In the genomic region with DNA sequence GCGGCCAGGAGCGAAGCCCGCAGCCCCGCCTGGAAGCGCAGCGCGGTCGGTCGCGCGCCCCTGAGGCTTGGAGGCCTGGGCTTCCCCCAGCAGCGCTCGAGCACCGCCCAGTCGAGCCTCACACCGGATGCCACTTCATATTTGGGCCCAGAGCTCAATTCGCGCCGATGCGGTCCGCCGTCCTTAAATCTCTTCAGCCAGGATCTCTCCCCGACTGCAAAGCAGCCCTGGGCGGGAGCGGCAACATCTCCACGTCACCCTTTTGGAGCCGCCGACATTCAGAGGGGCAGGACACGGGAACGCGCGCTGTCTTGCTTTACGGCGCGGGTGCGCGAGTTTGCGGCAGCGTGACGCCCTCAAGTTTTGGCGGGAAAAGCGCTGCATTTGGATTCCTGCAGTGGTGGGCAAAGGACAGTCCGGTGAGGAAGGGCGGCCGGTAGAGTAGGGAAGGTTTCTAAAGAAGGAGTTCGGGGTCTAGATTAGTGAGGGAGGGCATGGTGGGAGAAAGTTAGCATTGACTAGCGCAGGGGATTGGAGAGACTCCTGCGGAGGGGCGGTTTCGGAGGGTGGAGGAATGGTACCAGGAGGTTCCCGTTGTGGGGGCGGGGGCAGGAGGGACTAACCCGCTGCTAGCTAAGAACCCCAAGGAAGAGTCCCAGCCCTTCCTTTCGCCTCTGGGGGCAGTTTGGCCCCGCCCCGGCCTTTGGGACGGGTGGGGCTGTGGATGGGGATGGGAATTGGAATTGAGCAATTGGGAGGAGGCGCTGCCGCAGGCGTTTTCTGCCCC, we compare ENCODE assay signal across 7 cellular contexts. TPM values are rescaled to one million over a fixed set of nuclear protein-coding genes. Genes with fewer than 3 reads are reported as not detected.
DNase-seq lines count a peak whose midpoint lies in the region; ATAC-seq, FAIRE-seq and TF ChIP-seq lines count a peak whose summit lies in the region.

No MANE protein-coding gene starts in this region.

- H3K9me2 ChIP-seq in hepatocyte (replicated peaks; ENCODE audit: insufficient read depth) = no peaks in the 10 kb centered on the region

- WGBS in hepatocyte (ENCODE audit: low lambda C conversion rate, missing lambda C conversion rate) = under 1% methylated on average over 48 of the region's 60 CpGs

- H3K27me3 ChIP-seq in astrocyte (ENCODE audit: insufficient read depth, low read length) = no peaks in the 10 kb centered on the region
- H3K27me3 ChIP-seq in hepatocyte = no peaks in the 10 kb centered on the region

- H3K4me3 ChIP-seq in astrocyte (ENCODE audit: insufficient read depth, low read depth, low read length) = peak overlapping the region; percentile 88
- H3K4me3 ChIP-seq in hepatocyte = peak overlapping the region; percentile 86

- peaks cover 33% of the 10 kb centered on the region for H3K79me2 ChIP-seq in astrocyte (ENCODE audit: insufficient read depth, low read length)
- H3K79me2 ChIP-seq in hepatocyte = peaks cover 17% of the 10 kb centered on the region

- H3K27me3 Mint-ChIP-seq in astrocyte (ENCODE audit: low read depth, unreplicated experiment) = no peaks in the 10 kb centered on the region

- TF ChIP-seq CTCF in astrocyte (IDR thresholded peaks at IDR 0.05; ENCODE audit: insufficient read depth, low read depth, low read length) (no peak), hepatocyte (IDR thresholded peaks at IDR 0.05; ENCODE audit: poor library complexity) (peak; percentile 16)

- H2AFZ ChIP-seq in astrocyte (ENCODE audit: low read depth, low read length) (peak overlapping the region; percentile 89), hepatocyte (peak overlapping the region; percentile 80)

- H3K27ac ChIP-seq in astrocyte (ENCODE audit: low read depth, low read length) = peak overlapping the region; percentile 93
- peak overlapping the region; percentile 100 for H3K27ac ChIP-seq in hepatocyte

- peaks cover 16% of the 10 kb centered on the region for H3K4me1 Mint-ChIP-seq in astrocyte (ENCODE audit: low read depth, unreplicated experiment)

- no peaks in the 10 kb centered on the region for H3K36me3 Mint-ChIP-seq in astrocyte (ENCODE audit: low read depth, unreplicated experiment)

- no peaks in the 10 kb centered on the region for H4K20me1 ChIP-seq in astrocyte (ENCODE audit: insufficient read depth, low read length)
- H4K20me1 ChIP-seq in hepatocyte (ENCODE audit: insufficient read depth, poor library complexity, severe bottlenecking) = no peaks in the 10 kb centered on the region

- ATAC-seq in GM18499 (IDR thresholded peaks at IDR 0.05; ENCODE audit: insufficient read depth, unreplicated experiment) (peak; percentile 42), HG02885 (IDR thresholded peaks at IDR 0.05; ENCODE audit: poor library complexity, unreplicated experiment) (peak; percentile 87)

- H3K4me3 Mint-ChIP-seq in astrocyte (ENCODE audit: unreplicated experiment) = peak overlapping the region; percentile 89

- H3K27ac Mint-ChIP-seq in astrocyte (ENCODE audit: unreplicated experiment) = peak overlapping the region; percentile 89

- no peaks in the 10 kb centered on the region for H3K9me3 Mint-ChIP-seq in astrocyte (ENCODE audit: unreplicated experiment)

- H3K9me3 ChIP-seq in astrocyte (ENCODE audit: insufficient read depth, low read depth, low read length) (no peaks in the 10 kb centered on the region), hepatocyte (ENCODE audit: low read depth) (no peaks in the 10 kb centered on the region)

- peak overlapping the region; percentile 85 for H3K9ac ChIP-seq in astrocyte (ENCODE audit: low read length)

- H3K4me2 ChIP-seq in astrocyte (ENCODE audit: low read length) (peak overlapping the region; percentile 95), hepatocyte (peak overlapping the region; percentile 90)

- DNase-seq in NCI-H1694 (lab: John Stamatoyannopoulos, UW) (peak; percentile 62), T-helper 22 cell (ENCODE audit: low read depth) (peak; percentile 71), astrocyte (ENCODE audit: low read depth) (peak; percentile 80), hepatocyte (ENCODE audit: low spot score) (peak; percentile 92), renal cortical epithelial cell (ENCODE audit: low read depth) (peak; percentile 69)

- no peak for FAIRE-seq in astrocyte (lab: Jason Lieb, UNC)

- peaks cover 14% of the 10 kb centered on the region for H3K4me1 ChIP-seq in astrocyte (ENCODE audit: insufficient read depth, low read length)
- peaks cover 7% of the 10 kb centered on the region for H3K4me1 ChIP-seq in hepatocyte (ENCODE audit: insufficient read depth)

- peaks cover 22% of the 10 kb centered on the region for H3K36me3 ChIP-seq in astrocyte (ENCODE audit: insufficient read depth, low read length)
- H3K36me3 ChIP-seq in hepatocyte (replicated peaks; ENCODE audit: insufficient read depth, low read depth) = no peaks in the 10 kb centered on the region

RNA-seq across cellular contexts. Expression of a gene that starts 0.8 kb away (rescaled TPM):
- total RNA-seq in astrocyte = 23.0 and 30.3 TPM in 2 replicates
- total RNA-seq in hepatocyte = 10.0 and 16.3 TPM in 2 replicates
- polyA plus RNA-seq in hepatocyte = 8.6 and 8.8 TPM in 2 replicates
- 22.1 and 39.2 TPM in 2 replicates for total RNA-seq in renal cortical epithelial cell

RNA-seq across cellular contexts. Expression of a gene that starts 33.1 kb away (rescaled TPM):
- total RNA-seq in astrocyte (232 and 258 TPM in 2 replicates), hepatocyte (198 and 229 TPM in 2 replicates), renal cortical epithelial cell (165 and 225 TPM in 2 replicates)
- polyA plus RNA-seq in hepatocyte = 191 and 192 TPM in 2 replicates

RNA-seq across cellular contexts. Expression of a gene that starts 54.9 kb away (rescaled TPM):
- not detected in 2 replicates for total RNA-seq in astrocyte
- total RNA-seq in hepatocyte = not detected in 2 replicates
- 0.08 TPM in 1 of 2 replicates, not detected in the other for polyA plus RNA-seq in hepatocyte
- not detected in 2 replicates for total RNA-seq in renal cortical epithelial cell

RNA-seq across cellular contexts. Expression of a gene that starts 56.5 kb away (rescaled TPM):
- total RNA-seq in astrocyte = 118 and 129 TPM in 2 replicates
- 76.2 and 95.0 TPM in 2 replicates for total RNA-seq in hepatocyte
- polyA plus RNA-seq in hepatocyte = 103 and 130 TPM in 2 replicates
- total RNA-seq in renal cortical epithelial cell = 141 and 155 TPM in 2 replicates

Comparison
In these comparisons a context has a peak if more than half of its experiments do, and no peak if none do; other contexts are left out.
1. Peak in every context shown above with its lines: DNase-seq, ATAC-seq, H3K4me3 ChIP-seq and H3K27ac ChIP-seq.